In the genomic region with DNA sequence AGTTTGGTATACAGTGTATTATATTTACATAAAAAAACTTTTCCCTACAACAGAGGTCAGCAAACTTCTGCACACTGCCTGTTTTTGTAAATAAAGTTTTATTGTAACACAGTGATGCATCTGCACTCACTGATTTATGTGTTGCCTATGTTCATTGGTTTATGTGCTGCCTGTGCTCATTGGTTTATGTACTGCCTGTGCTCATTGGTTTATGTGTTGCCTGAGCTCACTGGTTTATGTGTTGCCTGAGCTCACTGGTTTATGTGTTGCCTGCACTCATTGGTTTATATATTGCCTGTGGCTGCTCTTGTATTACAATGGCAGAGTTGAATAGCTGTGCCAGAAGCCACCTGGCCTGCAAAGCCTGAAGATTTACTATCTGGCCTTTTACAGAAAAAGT, we compare ENCODE assay signal across 21 cellular contexts.
DNase-seq lines count a peak whose midpoint lies in the region; ATAC-seq and TF ChIP-seq lines count a peak whose summit lies in the region.
"Had no signal": no experiment of that assay in that cellular context is flagged by ENCODE, and none has a peak within 500 bp of the region (broad histone marks: within the 10 kb centered on the region; RNA-seq: fewer than 3 reads in every experiment).

No MANE protein-coding gene starts in this region.

- no peak for TF ChIP-seq EP300 in gastroesophageal sphincter (IDR thresholded peaks at IDR 0.05)

- no peaks in the 10 kb centered on the region for H3K9me3 Mint-ChIP-seq in endodermal cell
- H3K9me3 Mint-ChIP-seq: natural killer cell treated with Interleukin-12 subunit alpha and Interleukin-12 subunit beta and Interleukin-15 and Interleukin-18, amount 100 ng/mL, for 72 hours; stimulated activated naive B cell treated with anti-CD40 and anti-IgM and Interleukin-4, amounts not matched to agents 10 μg/mL and 1 μg/mL and 100 μg/mL, for 72 hours had no signal

- no peaks in the 10 kb centered on the region for H3K27me3 ChIP-seq in gastroesophageal sphincter
- no peaks in the 10 kb centered on the region for H3K27me3 ChIP-seq in ascending aorta
- H3K27me3 ChIP-seq in upper lobe of right lung, result no peaks in the 10 kb centered on the region
- H3K27me3 ChIP-seq in endodermal cell (ENCODE audit: control insufficient read depth, insufficient read depth, low read length, poor library complexity, severe bottlenecking), result peaks cover 62% of the 10 kb centered on the region
- H3K27me3 ChIP-seq: BLaER1, right atrium auricular region had no signal

- TF ChIP-seq CTCF in HEK293 (tag by site-specific recombination; IDR thresholded peaks at IDR 0.05) (no peak), gastroesophageal sphincter (IDR thresholded peaks at IDR 0.05) (no peak), ascending aorta (IDR thresholded peaks at IDR 0.05) (no peak), upper lobe of right lung (IDR thresholded peaks at IDR 0.05) (no peak), endodermal cell (conservative IDR thresholded peaks at IDR 0.05) (no peak)

- POLR2A ChIA-PET in HEK293 (lab: Yijun Ruan, JAX), result no interaction called here

- H3K36me3 Mint-ChIP-seq in endodermal cell (ENCODE audit: low read depth), result no peaks in the 10 kb centered on the region
- H3K36me3 Mint-ChIP-seq: natural killer cell treated with Interleukin-12 subunit alpha and Interleukin-12 subunit beta and Interleukin-15 and Interleukin-18, amount 100 ng/mL, for 72 hours; stimulated activated naive B cell treated with anti-CD40 and anti-IgM and Interleukin-4, amounts not matched to agents 10 μg/mL and 1 μg/mL and 100 μg/mL, for 72 hours had no signal

- H3K9me3 ChIP-seq in HEK293 (ENCODE audit: control insufficient read depth, insufficient read depth, low read depth, low read length) (no peaks in the 10 kb centered on the region), gastroesophageal sphincter (no peaks in the 10 kb centered on the region), ascending aorta (no peaks in the 10 kb centered on the region), upper lobe of right lung (no peaks in the 10 kb centered on the region), endodermal cell (ENCODE audit: control insufficient read depth, low read length) (no peaks in the 10 kb centered on the region)
- H3K9me3 ChIP-seq: BLaER1, right atrium auricular region had no signal

- in situ Hi-C loops in Caki2 (cut with HindIII; ENCODE audit: low pct_unique_long_range_greater_than_20kb, low sequenced_read_pairs), result no loop called here

- H3K4me1 ChIP-seq in HEK293 (ENCODE audit: control insufficient read depth, insufficient read depth, low read length) (no peaks in the 10 kb centered on the region), gastroesophageal sphincter (peaks cover 3 to 100% (median 7%) of the 10 kb centered on the region in 3 donors), ascending aorta (peaks cover 18 to 53% of the 10 kb centered on the region in 2 donors), upper lobe of right lung (no peaks in the 10 kb centered on the region), endodermal cell (ENCODE audit: control insufficient read depth, insufficient read depth, low read length) (no peaks in the 10 kb centered on the region)

- TF ChIP-seq POLR2A in gastroesophageal sphincter (IDR thresholded peaks at IDR 0.05), result no peak

- H3K4me3 ChIP-seq in HEK293 (ENCODE audit: low read depth, low read length) (no peak overlapping the region), gastroesophageal sphincter (no peak overlapping the region), ascending aorta (no peak overlapping the region), upper lobe of right lung (no peak overlapping the region), endodermal cell (ENCODE audit: low read length) (no peak overlapping the region)
- H3K4me3 ChIP-seq: BLaER1, right atrium auricular region had no signal

- no peak overlapping the region for H3K27ac Mint-ChIP-seq in endodermal cell
- H3K27ac Mint-ChIP-seq: natural killer cell treated with Interleukin-12 subunit alpha and Interleukin-12 subunit beta and Interleukin-15 and Interleukin-18, amount 100 ng/mL, for 72 hours; stimulated activated naive B cell treated with anti-CD40 and anti-IgM and Interleukin-4, amounts not matched to agents 10 μg/mL and 1 μg/mL and 100 μg/mL, for 72 hours had no signal

- CTCF ChIA-PET in HEK293 (lab: Yijun Ruan, JAX), result interaction anchor here (0.8 to 1.2 kb wide), 2 partner anchors 10 to 18 kb away, joined by 3 to 7 read pairs; no protein-coding TSS in a partner anchor

- no peaks in the 10 kb centered on the region for H3K4me1 Mint-ChIP-seq in endodermal cell
- H3K4me1 Mint-ChIP-seq: stimulated activated naive B cell treated with anti-CD40 and anti-IgM and Interleukin-4, amounts not matched to agents 10 μg/mL and 1 μg/mL and 100 μg/mL, for 72 hours had no signal

- H3K27me3 Mint-ChIP-seq in endodermal cell (ENCODE audit: insufficient read depth), result peaks cover 56% of the 10 kb centered on the region

- peak; percentile 44 for DNase-seq in Caki2 (ENCODE audit: low read depth)
- DNase-seq in RKO (ENCODE audit: low spot score), result peak; percentile 57
- DNase-seq in NCI-H146 treated with DMSO at 0.1 percent for 48 hours (lab: John Stamatoyannopoulos, UW; ENCODE audit: unreplicated experiment), result no peak
- DNase-seq in ascending aorta (ENCODE audit: low spot score in 2 of 2), result no peak
- DNase-seq in upper lobe of right lung, result no peak
- no peak for DNase-seq in endodermal cell
- DNase-seq: activated T-cell treated with anti-CD3 and anti-CD28 coated beads, Interleukin-2, amount 50 U/mL, for 1 hour; amygdala; glutamatergic neuron; left cardiac atrium; MV-4-11; NCI-H526 treated with DMSO at 0.1 percent for 48 hours; stimulated activated CD4-positive, alpha-beta T cell treated with anti-CD3 and anti-CD28 coated beads, Interleukin-4, amount 100 ng/mL, for 24 hours; stimulated activated naive B cell treated with anti-CD40 and anti-IgM and Interleukin-4, amounts not matched to agents 10 μg/mL and 1 μg/mL and 100 μg/mL, for 72 hours; SW 1271 had no signal

- H3K36me3 ChIP-seq in HEK293 (ENCODE audit: control insufficient read depth in 2 of 2, insufficient read depth in 1 of 2, low read length in 2 of 2) (no peaks in the 10 kb centered on the region), gastroesophageal sphincter (peaks cover 0 to 84% of the 10 kb centered on the region in 2 donors), ascending aorta (peaks cover 67 to 86% of the 10 kb centered on the region in 2 donors), upper lobe of right lung (no peaks in the 10 kb centered on the region), endodermal cell (ENCODE audit: control insufficient read depth, insufficient read depth, low read length) (no peaks in the 10 kb centered on the region)
- H3K36me3 ChIP-seq: BLaER1, right atrium auricular region had no signal

- intact Hi-C loops in ascending aorta (cut with DNase I) (loop anchor here (5.0 kb wide), 1 partner anchor 47 kb away; no protein-coding TSS in a partner anchor), upper lobe of right lung (cut with DNase I) (no loop called here)

- no peak for ATAC-seq in gastroesophageal sphincter
- no peak for ATAC-seq in upper lobe of right lung
- ATAC-seq: activated CD4-positive, CD25-positive, alpha-beta regulatory T cell treated with anti-CD3 and anti-CD28 coated beads, Interleukin-2, amount 50 U/mL, for 24 hours; left cardiac atrium; natural killer cell treated with Interleukin-12 subunit alpha and Interleukin-12 subunit beta and Interleukin-15 and Interleukin-18, amount 100 ng/mL, for 72 hours had no signal

- no peak overlapping the region for H3K4me3 Mint-ChIP-seq in endodermal cell
- H3K4me3 Mint-ChIP-seq: natural killer cell treated with Interleukin-12 subunit alpha and Interleukin-12 subunit beta and Interleukin-15 and Interleukin-18, amount 100 ng/mL, for 72 hours; stimulated activated naive B cell treated with anti-CD40 and anti-IgM and Interleukin-4, amounts not matched to agents 10 μg/mL and 1 μg/mL and 100 μg/mL, for 72 hours had no signal

- H3K27ac ChIP-seq in HEK293 (ENCODE audit: extremely low read depth, low read depth, low read length) (no peak overlapping the region), gastroesophageal sphincter (peak overlapping the region in 3 of 4 donors; percentile 76 to 78 (median 77)), ascending aorta (peak overlapping the region in 1 of 2 donors; percentile 65), upper lobe of right lung (no peak overlapping the region), endodermal cell (ENCODE audit: low read depth, low read length) (no peak overlapping the region)
- H3K27ac ChIP-seq: BLaER1, right atrium auricular region had no signal

- no peak overlapping the region for H3K9ac ChIP-seq in endodermal cell (ENCODE audit: extremely low read depth, low read length, poor library complexity, severe bottlenecking)
- H3K9ac ChIP-seq: BLaER1 had no signal

TF ChIP-seq in HEK293, 187 proteins besides CTCF, POLR2A, EP300 and RAD21:
- TF ChIP-seq, protein P1, sequence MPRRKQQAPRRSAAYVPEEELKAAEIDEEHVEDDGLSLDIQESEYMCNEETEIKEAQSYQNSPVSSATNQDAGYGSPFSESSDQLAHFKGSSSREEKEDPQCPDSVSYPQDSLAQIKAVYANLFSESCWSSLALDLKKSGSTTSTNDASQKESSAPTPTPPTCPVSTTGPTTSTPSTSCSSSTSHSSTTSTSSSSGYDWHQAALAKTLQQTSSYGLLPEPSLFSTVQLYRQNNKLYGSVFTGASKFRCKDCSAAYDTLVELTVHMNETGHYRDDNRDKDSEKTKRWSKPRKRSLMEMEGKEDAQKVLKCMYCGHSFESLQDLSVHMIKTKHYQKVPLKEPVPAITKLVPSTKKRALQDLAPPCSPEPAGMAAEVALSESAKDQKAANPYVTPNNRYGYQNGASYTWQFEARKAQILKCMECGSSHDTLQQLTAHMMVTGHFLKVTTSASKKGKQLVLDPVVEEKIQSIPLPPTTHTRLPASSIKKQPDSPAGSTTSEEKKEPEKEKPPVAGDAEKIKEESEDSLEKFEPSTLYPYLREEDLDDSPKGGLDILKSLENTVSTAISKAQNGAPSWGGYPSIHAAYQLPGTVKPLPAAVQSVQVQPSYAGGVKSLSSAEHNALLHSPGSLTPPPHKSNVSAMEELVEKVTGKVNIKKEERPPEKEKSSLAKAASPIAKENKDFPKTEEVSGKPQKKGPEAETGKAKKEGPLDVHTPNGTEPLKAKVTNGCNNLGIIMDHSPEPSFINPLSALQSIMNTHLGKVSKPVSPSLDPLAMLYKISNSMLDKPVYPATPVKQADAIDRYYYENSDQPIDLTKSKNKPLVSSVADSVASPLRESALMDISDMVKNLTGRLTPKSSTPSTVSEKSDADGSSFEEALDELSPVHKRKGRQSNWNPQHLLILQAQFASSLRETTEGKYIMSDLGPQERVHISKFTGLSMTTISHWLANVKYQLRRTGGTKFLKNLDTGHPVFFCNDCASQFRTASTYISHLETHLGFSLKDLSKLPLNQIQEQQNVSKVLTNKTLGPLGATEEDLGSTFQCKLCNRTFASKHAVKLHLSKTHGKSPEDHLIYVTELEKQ (tag by site-specific recombination; IDR thresholded peaks at IDR 0.05; ENCODE audit: borderline replicate concordance), result no peak
- 0 out of 2 replicates have a peak, but pooled peaks have one; percentile 7 for TF ChIP-seq SP2 (tag by site-specific recombination; IDR thresholded peaks at IDR 0.05)

Comparison
In these comparisons a context has a peak if more than half of its experiments do, and no peak if none do; other contexts are left out.
1. DNase-seq: peak in Caki2 (single experiment) and RKO (single experiment); none in NCI-H146 treated with DMSO at 0.1 percent for 48 hours (single experiment), ascending aorta (0 of 2), upper lobe of right lung (single experiment) and endodermal cell (single experiment).
2. H3K27ac ChIP-seq: peak in gastroesophageal sphincter (3 of 4); none in HEK293 (single experiment), upper lobe of right lung (single experiment) and endodermal cell (single experiment).